9 cellular contexts compared by ENCODE assay signal in genomic region chr1:77412794-77413530, GRCh38.
DNase-seq lines count a peak whose midpoint lies in the region; ATAC-seq and TF ChIP-seq lines count a peak whose summit lies in the region.
"Had no signal": no experiment of that assay in that cellular context is flagged by ENCODE, and none has a peak within 500 bp of the region (broad histone marks: within the 10 kb centered on the region; RNA-seq: fewer than 3 reads in every experiment).

No MANE protein-coding gene starts in this region.

- H4K20me1 ChIP-seq in SK-N-SH (ENCODE audit: insufficient read depth) = no peaks in the 10 kb centered on the region

- H3K27ac Mint-ChIP-seq in activated naive CD8-positive, alpha-beta T cell treated with anti-CD3 and anti-CD28 coated beads, Interleukin-2, amount 10 ng/mL, durations not matched to agents 7 days and 5 days = peak overlapping the region; percentile 6

- no peak overlapping the region for H3K4me2 ChIP-seq in SK-N-SH

- H3K4me3 ChIP-seq in upper lobe of right lung (no peak overlapping the region), spleen (no peak overlapping the region), SK-N-SH (ENCODE audit: low read depth in 2 of 2, low read length in 1 of 2) (no peak overlapping the region)

- TF ChIP-seq CTCF in upper lobe of right lung (IDR thresholded peaks at IDR 0.05) (no peak), spleen (IDR thresholded peaks at IDR 0.05 in 8 of 11, conservative IDR thresholded peaks at IDR 0.05 in 3 of 11) (no peak), SK-N-SH (IDR thresholded peaks at IDR 0.05) (no peak)

- intact Hi-C loops in upper lobe of right lung (cut with DNase I) (no loop called here), spleen (cut with DNase I; ENCODE audit: low total_unique reads) (no loop called here)

- H2AFZ ChIP-seq in SK-N-SH (ENCODE audit: low read depth) = no peak overlapping the region

- H3K27me3 Mint-ChIP-seq in activated naive CD8-positive, alpha-beta T cell treated with anti-CD3 and anti-CD28 coated beads, Interleukin-2, amount 10 ng/mL, durations not matched to agents 7 days and 5 days = no peaks in the 10 kb centered on the region

- no peaks in the 10 kb centered on the region for H3K9me3 ChIP-seq in upper lobe of right lung
- peaks cover 0 to 11% (median 1%) of the 10 kb centered on the region in 8 donors for H3K9me3 ChIP-seq in spleen
- no peaks in the 10 kb centered on the region for H3K9me3 ChIP-seq in SK-N-SH

- H3K4me3 Mint-ChIP-seq in activated naive CD8-positive, alpha-beta T cell treated with anti-CD3 and anti-CD28 coated beads, Interleukin-2, amount 10 ng/mL, durations not matched to agents 7 days and 5 days = peak overlapping the region; percentile 31

- 39 to 45% (median 43%) methylated on average over 8 of the region's 8 CpGs for WGBS in spleen, 5 donors
- 89% methylated on average over 8 of the region's 8 CpGs for WGBS in SK-N-SH (ENCODE audit: low lambda C conversion rate)

- no peak for TF ChIP-seq RAD21 in SK-N-SH (IDR thresholded peaks at IDR 0.05; ENCODE audit: low read length)

- DNase-seq in GDM1 (lab: John Stamatoyannopoulos, UW) = peak; percentile 41
- DNase-seq in activated naive CD8-positive, alpha-beta T cell treated with anti-CD3 and anti-CD28 coated beads, Interleukin-2, amount 10 ng/mL, durations not matched to agents 7 days and 5 days = no peak
- DNase-seq in NCI-H69 (lab: John Stamatoyannopoulos, UW) = no peak
- no peak for DNase-seq in upper lobe of right lung
- no peak for DNase-seq in spleen
- no peak for DNase-seq in SK-N-SH
- DNase-seq: stimulated activated CD4-positive, alpha-beta T cell treated with anti-CD3 and anti-CD28 coated beads, Interleukin-2, amount 100 ng/mL, for 48 hours had no signal

- H3K36me3 Mint-ChIP-seq in activated naive CD8-positive, alpha-beta T cell treated with anti-CD3 and anti-CD28 coated beads, Interleukin-2, amount 10 ng/mL, durations not matched to agents 7 days and 5 days = peaks cover 11% of the 10 kb centered on the region

- no peak for TF ChIP-seq POLR2A in spleen (IDR thresholded peaks at IDR 0.05)

- peaks cover 23% of the 10 kb centered on the region for H3F3A ChIP-seq in SK-N-SH (replicated peaks; ENCODE audit: insufficient read depth)

- H3K36me3 ChIP-seq in upper lobe of right lung (no peaks in the 10 kb centered on the region), spleen (no peaks in the 10 kb centered on the region), SK-N-SH (replicated peaks in 1 of 2; ENCODE audit: control insufficient read depth in 1 of 2, insufficient read depth in 2 of 2, low read length in 1 of 2) (peaks cover 0 to 5% of the 10 kb centered on the region in 2 experiments)

- no peak overlapping the region for H3K27ac ChIP-seq in upper lobe of right lung
- peak overlapping the region in 2 of 8 donors; percentile 13 to 46 for H3K27ac ChIP-seq in spleen
- no peak overlapping the region for H3K27ac ChIP-seq in SK-N-SH (ENCODE audit: low read depth in 2 of 2, low read length in 1 of 2)

- H3K4me1 Mint-ChIP-seq in activated naive CD8-positive, alpha-beta T cell treated with anti-CD3 and anti-CD28 coated beads, Interleukin-2, amount 10 ng/mL, durations not matched to agents 7 days and 5 days = peaks cover 14% of the 10 kb centered on the region

- H3K27me3 ChIP-seq in upper lobe of right lung (no peaks in the 10 kb centered on the region), spleen (replicated peaks in 1 of 7) (peaks cover 0 to 34% (median 0%) of the 10 kb centered on the region in 7 donors), SK-N-SH (ENCODE audit: insufficient read depth) (no peaks in the 10 kb centered on the region)

- H3K9ac ChIP-seq in SK-N-SH = no peak overlapping the region

- TF ChIP-seq EP300 in SK-N-SH (IDR thresholded peaks at IDR 0.05; ENCODE audit: borderline replicate concordance in 1 of 2, low read depth in 1 of 2, low read length in 1 of 2) = no peak

- POLR2A ChIA-PET in activated naive CD8-positive, alpha-beta T cell treated with anti-CD3 and anti-CD28 coated beads, Interleukin-2, amount 10 ng/mL, durations not matched to agents 7 days and 5 days (lab: Charles Lee) = no interaction called here
- POLR2A ChIA-PET in SK-N-SH (lab: Yijun Ruan, JAX) = no interaction called here

- H3K4me1 ChIP-seq in upper lobe of right lung (no peaks in the 10 kb centered on the region), spleen (peaks cover 3 to 32% (median 8%) of the 10 kb centered on the region in 6 donors), SK-N-SH (ENCODE audit: control insufficient read depth in 1 of 2, insufficient read depth in 2 of 2, low read depth in 1 of 2, low read length in 1 of 2) (peaks cover 0 to 5% of the 10 kb centered on the region in 2 experiments; a peak in 1 of 4 replicates)

- ATAC-seq in GM21381 (IDR thresholded peaks at IDR 0.05; ENCODE audit: unreplicated experiment) = peak; percentile 32
- ATAC-seq in HG03159 (IDR thresholded peaks at IDR 0.05; ENCODE audit: unreplicated experiment) = peak; percentile 42
- ATAC-seq in activated naive CD8-positive, alpha-beta T cell treated with anti-CD3 and anti-CD28 coated beads, Interleukin-2, amount 10 ng/mL, durations not matched to agents 7 days and 5 days (ENCODE audit: low read depth) = peak; percentile 45
- ATAC-seq in upper lobe of right lung = no peak

- H3K9me2 ChIP-seq in SK-N-SH = no peaks in the 10 kb centered on the region

- CTCF ChIA-PET in SK-N-SH (lab: Yijun Ruan, JAX) = interaction anchor here (1.2 kb wide), 1 partner anchor 9 kb away, joined by 3 read pairs; no protein-coding TSS in a partner anchor

- H3K9me3 Mint-ChIP-seq in activated naive CD8-positive, alpha-beta T cell treated with anti-CD3 and anti-CD28 coated beads, Interleukin-2, amount 10 ng/mL, durations not matched to agents 7 days and 5 days = peaks cover 7% of the 10 kb centered on the region

- H3K79me2 ChIP-seq in SK-N-SH (ENCODE audit: insufficient read depth) = no peaks in the 10 kb centered on the region

TF ChIP-seq in SK-N-SH, 30 proteins besides CTCF, POLR2A, EP300 and RAD21:
- TF ChIP-seq PBX3 (IDR thresholded peaks at IDR 0.05) (no peak), TAF1 (IDR thresholded peaks at IDR 0.05; ENCODE audit: borderline replicate concordance, low read depth, low read length) (no peak), NRF1 (IDR thresholded peaks at IDR 0.05; ENCODE audit: low read depth, low read length) (no peak), YY1 (IDR thresholded peaks at IDR 0.05; ENCODE audit: low read depth) (no peak), REST (IDR thresholded peaks at IDR 0.05; ENCODE audit: low read depth, low read length) (no peak), SIN3A (IDR thresholded peaks at IDR 0.05; ENCODE audit: borderline replicate concordance, low read depth, low read length) (no peak), NFIC (IDR thresholded peaks at IDR 0.05; ENCODE audit: borderline replicate concordance) (no peak)
